Comparison of ENCODE assay signal across 25 cellular contexts in genomic region chr2:158317642-158318041, GRCh38.
DNase-seq lines count a peak whose midpoint lies in the region; ATAC-seq, FAIRE-seq and TF ChIP-seq lines count a peak whose summit lies in the region.
"Had no signal": no experiment of that assay in that cellular context is flagged by ENCODE, and none has a peak within 500 bp of the region (broad histone marks: within the 10 kb centered on the region; RNA-seq: fewer than 3 reads in every experiment).

No MANE protein-coding gene starts in this region.

- no peak for TF ChIP-seq POLR2A in body of pancreas (IDR thresholded peaks at IDR 0.05)
- TF ChIP-seq POLR2A in HepG2 (IDR thresholded peaks at IDR 0.05; ENCODE audit: insufficient read depth in 1 of 2, low read depth in 2 of 2, low read length in 2 of 2) = no peak

- no peak overlapping the region for H3K4me3 ChIP-seq in SK-N-MC
- no peak overlapping the region for H3K4me3 ChIP-seq in body of pancreas
- no peak overlapping the region for H3K4me3 ChIP-seq in HepG2 (replicated peaks in 1 of 3; ENCODE audit: insufficient read depth in 1 of 3, low read depth in 2 of 3, low read length in 3 of 3)
- H3K4me3 ChIP-seq: ascending aorta; BLaER1 treated with 17β-estradiol and CSF1 and Interleukin-3, amounts not matched to agents 10 nM and 100 nM; hepatocyte; right atrium auricular region had no signal

- no peaks in the 10 kb centered on the region for H3K27me3 ChIP-seq in body of pancreas
- no peaks in the 10 kb centered on the region for H3K27me3 ChIP-seq in HepG2 (ENCODE audit: control insufficient read depth in 1 of 2, insufficient read depth in 2 of 2, low read length in 2 of 2)
- H3K27me3 ChIP-seq: ascending aorta; BLaER1 treated with 17β-estradiol and CSF1 and Interleukin-3, amounts not matched to agents 10 nM and 100 nM; hepatocyte; neutrophil; right atrium auricular region had no signal

- in situ Hi-C loops in HepG2 (cut with HindIII; ENCODE audit: extremely low pct_ligation_motif_present, low pct_unique_long_range_greater_than_20kb) = no loop called here

- H3K27ac Mint-ChIP-seq in Calu3 (ENCODE audit: unreplicated experiment) = peak overlapping the region; percentile 18

- no peak overlapping the region for H3K4me2 ChIP-seq in HepG2 (ENCODE audit: low read depth, low read length)
- H3K4me2 ChIP-seq: BLaER1 treated with 17β-estradiol and CSF1 and Interleukin-3, amounts not matched to agents 10 nM and 100 nM; hepatocyte had no signal

- H3K4me1 ChIP-seq in body of pancreas = no peaks in the 10 kb centered on the region
- peaks cover 9% of the 10 kb centered on the region; the same call in 1 of the 2 replicates for H3K4me1 ChIP-seq in HepG2 (ENCODE audit: insufficient read depth, low read length)
- H3K4me1 ChIP-seq: ascending aorta, right atrium auricular region had no signal

- no peak for TF ChIP-seq RAD21 in HepG2 (CRISPR knock-in tag; IDR thresholded peaks at IDR 0.05)

- H3K4me3 Mint-ChIP-seq in Calu3 (ENCODE audit: low read depth, unreplicated experiment) = no peak overlapping the region

- BruUV-seq in Calu3 (replicated peaks; lab: Mats Ljungman, UMichigan) = no TSS peak
- BruUV-seq in HepG2 (replicated peaks; lab: Mats Ljungman, UMichigan) = no TSS peak

- H3K9me3 Mint-ChIP-seq in Calu3 (ENCODE audit: low read depth, unreplicated experiment) = no peaks in the 10 kb centered on the region

- no peak for FAIRE-seq in HepG2 (lab: Jason Lieb, UNC)
- FAIRE-seq: A204.1, endometrium, GM18507 had no signal

- H3K36me3 ChIP-seq in SK-N-MC (ENCODE audit: insufficient read depth, low read length) (no peaks in the 10 kb centered on the region), body of pancreas (replicated peaks in 1 of 2; ENCODE audit: insufficient read depth in 1 of 2, low read depth in 2 of 2) (no peaks in the 10 kb centered on the region), HepG2 (replicated peaks in 1 of 2; ENCODE audit: control insufficient read depth in 1 of 2, insufficient read depth in 2 of 2, low read length in 2 of 2) (no peaks in the 10 kb centered on the region)
- H3K36me3 ChIP-seq: ascending aorta; BLaER1 treated with 17β-estradiol and CSF1 and Interleukin-3, amounts not matched to agents 10 nM and 100 nM; neutrophil; right atrium auricular region had no signal

- no peaks in the 10 kb centered on the region for H3K27me3 Mint-ChIP-seq in Calu3 (ENCODE audit: unreplicated experiment)

- ATAC-seq in GM19455 (IDR thresholded peaks at IDR 0.05; ENCODE audit: unreplicated experiment) = peak; percentile 48
- ATAC-seq in HG02623 (IDR thresholded peaks at IDR 0.05; ENCODE audit: unreplicated experiment) = peak; percentile 34
- no peak for ATAC-seq in body of pancreas
- no peak for ATAC-seq in HepG2
- ATAC-seq: Panc1 had no signal

- DNase-seq in Calu3 (no peak), SK-N-MC (ENCODE audit: low read depth, low spot score) (no peak), body of pancreas (no peak), GF-D8 (lab: John Stamatoyannopoulos, UW) (no peak), HepG2 (ENCODE audit: low spot score) (no peak), HK-2 (ENCODE audit: unreplicated experiment) (no peak)
- DNase-seq: activated CD4-positive, alpha-beta T cell treated with anti-CD3 and anti-CD28 coated beads for 4 hours; HCEC 1CT; KG1; kidney glomerular epithelial cell; NCI-H1092; NCI-H2107; stimulated activated naive CD4-positive, alpha-beta T cell treated with Interleukin-2 at 50 U/mL for 16 hours; T1000 had no signal

- no peaks in the 10 kb centered on the region for H3K79me2 ChIP-seq in HepG2 (ENCODE audit: insufficient read depth, low read length)
- H3K79me2 ChIP-seq: hepatocyte had no signal

- WGBS in body of pancreas, 2 donors = 86 to 95% methylated on average over 2 of the region's 2 CpGs
- WGBS in HepG2 (ENCODE audit: low lambda C conversion rate) = 32% methylated on average over 2 of the region's 2 CpGs

- TF ChIP-seq CTCF in Calu3 (IDR thresholded peaks at IDR 0.05; ENCODE audit: unreplicated experiment) = no peak
- no peak for TF ChIP-seq CTCF in body of pancreas (IDR thresholded peaks at IDR 0.05)
- TF ChIP-seq CTCF in HepG2 (CRISPR knock-in tag; IDR thresholded peaks at IDR 0.05) = no peak

- no peak overlapping the region for H2AFZ ChIP-seq in HepG2 (ENCODE audit: low read length)
- H2AFZ ChIP-seq: hepatocyte had no signal

- intact Hi-C loops in Calu3 (cut with micrococcal nuclease; ENCODE audit: unreplicated experiment) (no loop called here), body of pancreas (cut with DNase I) (no loop called here), HepG2 (cut with micrococcal nuclease; ENCODE audit: unreplicated experiment) (no loop called here)

- H4K20me1 ChIP-seq in HepG2 (ENCODE audit: insufficient read depth, low read length) = no peaks in the 10 kb centered on the region
- H4K20me1 ChIP-seq: BLaER1 treated with 17β-estradiol and CSF1 and Interleukin-3, amounts not matched to agents 10 nM and 100 nM had no signal

- no peaks in the 10 kb centered on the region for H3K36me3 Mint-ChIP-seq in Calu3 (ENCODE audit: insufficient read depth, unreplicated experiment)

- H3K9ac ChIP-seq in SK-N-MC (ENCODE audit: insufficient read length) (peak overlapping the region; percentile 46), HepG2 (ENCODE audit: insufficient read depth, low read depth, low read length) (no peak overlapping the region)
- H3K9ac ChIP-seq: BLaER1 treated with 17β-estradiol and CSF1 and Interleukin-3, amounts not matched to agents 10 nM and 100 nM had no signal

- TF ChIP-seq EP300 in HepG2 (IDR thresholded peaks at IDR 0.05; ENCODE audit: low read depth in 2 of 2, low read length in 2 of 2) = no peak
- no peak for TF ChIP-seq EP300 in HepG2 (CRISPR knock-in tag; IDR thresholded peaks at IDR 0.05; ENCODE audit: borderline replicate concordance)

- POLR2A ChIA-PET in HepG2 (lab: Yijun Ruan, JAX) = no interaction called here

- no peak overlapping the region for H3K27ac ChIP-seq in SK-N-MC
- no peak overlapping the region for H3K27ac ChIP-seq in body of pancreas
- H3K27ac ChIP-seq in HepG2 (ENCODE audit: extremely low read length, insufficient read depth, low read length) = no peak overlapping the region
- H3K27ac ChIP-seq: ascending aorta; BLaER1 treated with 17β-estradiol and CSF1 and Interleukin-3, amounts not matched to agents 10 nM and 100 nM; hepatocyte; neutrophil; right atrium auricular region had no signal

- H3K4me1 Mint-ChIP-seq in Calu3 (ENCODE audit: low read depth, unreplicated experiment) = peaks cover 9% of the 10 kb centered on the region

- CTCF ChIA-PET in Calu3 (lab: Charles Lee) = no interaction called here
- CTCF ChIA-PET in HepG2 (lab: Yijun Ruan, JAX; ENCODE audit: low intra/inter-chr PET ratio, low total read pairs) = no interaction called here

- H3K9me3 ChIP-seq in SK-N-MC (ENCODE audit: low read depth, low read length) (no peaks in the 10 kb centered on the region), body of pancreas (no peaks in the 10 kb centered on the region), HepG2 (ENCODE audit: low read length) (no peaks in the 10 kb centered on the region)
- H3K9me3 ChIP-seq: ascending aorta; BLaER1 treated with 17β-estradiol and CSF1 and Interleukin-3, amounts not matched to agents 10 nM and 100 nM; neutrophil; right atrium auricular region had no signal

TF ChIP-seq in HepG2, 621 proteins besides CTCF, POLR2A, EP300 and RAD21:
- TF ChIP-seq ATF4 (CRISPR knock-in tag; IDR thresholded peaks at IDR 0.05) (0 out of 4 replicates have a peak, but pooled peaks of 1 of the 2 experiments have one; percentile 53), ARNT (IDR thresholded peaks at IDR 0.05) (no peak)
TF ChIP-seq in HepG2: peak in this region for 1.

Comparison
In these comparisons a context has a peak if more than half of its experiments do, and no peak if none do; other contexts are left out.
1. ATAC-seq: peak in GM19455 (single experiment) and HG02623 (single experiment); none in body of pancreas (single experiment) and HepG2 (single experiment).